In the genomic region with DNA sequence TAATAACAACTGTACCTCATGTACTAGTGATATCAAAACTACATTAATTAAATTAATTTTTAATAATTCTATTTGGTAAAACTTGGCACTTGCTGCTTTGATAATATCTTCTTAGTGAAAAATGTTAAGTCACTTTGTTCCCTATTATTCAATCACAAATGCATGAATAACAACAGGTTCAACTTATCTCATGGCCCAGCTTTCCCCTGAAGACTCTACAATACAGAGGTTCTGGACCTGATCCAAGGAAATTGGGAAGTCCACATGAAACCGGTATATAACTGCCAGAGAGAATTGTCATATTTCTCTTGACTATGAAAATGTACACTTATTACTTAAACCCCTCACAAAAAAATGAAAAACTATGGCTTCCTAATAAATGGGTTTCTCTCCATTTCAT, we compare ENCODE assay signal across 12 cellular contexts. TPM values are rescaled to one million over a fixed set of nuclear protein-coding genes. Genes with fewer than 3 reads are reported as not detected.
"Had no signal": no experiment of that assay in that cellular context is flagged by ENCODE, and none has a peak within 500 bp of the region (broad histone marks: within the 10 kb centered on the region; RNA-seq: fewer than 3 reads in every experiment).

No MANE protein-coding gene starts in this region.

- ATAC-seq: esophagus mucosa, left lobe of liver, pancreas had no signal

- DNase-seq: activated CD4-positive, alpha-beta T cell treated with anti-CD3 and anti-CD28 coated beads for 1 hour; activated CD4-positive, alpha-beta T cell treated with anti-CD3 and anti-CD28 coated beads, Interleukin-2, amount 50 U/mL, for 4 hours; activated naive CD4-positive, alpha-beta T cell treated with anti-CD3 and anti-CD28 coated beads, Interleukin-2, amount 10 ng/mL, durations not matched to agents 7 days and 5 days; activated T-cell treated with anti-CD3 and anti-CD28 coated beads for 4 hours; islet precursor cell; midbrain; pancreas; stimulated activated CD4-positive, alpha-beta T cell treated with anti-CD3 and anti-CD28 coated beads, Interleukin-12 subunit alpha, Interleukin-12 subunit beta, amount 100 ng/mL, for 4 hours; stimulated activated CD4-positive, alpha-beta T cell treated with anti-CD3 and anti-CD28 coated beads, Interleukin-2, amount 100 ng/mL, for 24 hours had no signal

RNA-seq across cellular contexts. Expression of gene PTPRC, which starts 33.9 kb away (rescaled TPM):
- total RNA-seq: lung microvascular endothelial cell had no signal
